11 cellular contexts compared by ENCODE assay signal in genomic region chr1:98086796-98087195, GRCh38.
DNase-seq lines count a peak whose midpoint lies in the region; ATAC-seq and TF ChIP-seq lines count a peak whose summit lies in the region.
"Had no signal": no experiment of that assay in that cellular context is flagged by ENCODE, and none has a peak within 500 bp of the region (broad histone marks: within the 10 kb centered on the region; RNA-seq: fewer than 3 reads in every experiment).

No MANE protein-coding gene starts in this region.

- H3K4me1 ChIP-seq in lung (ENCODE audit: control insufficient read depth in 2 of 2, insufficient read depth in 2 of 2, low read length in 2 of 2) = no peaks in the 10 kb centered on the region

- H3K27me3 ChIP-seq in lung (ENCODE audit: control insufficient read depth, insufficient read depth) = no peaks in the 10 kb centered on the region

- POLR2A ChIA-PET in naive thymus-derived CD8-positive, alpha-beta T cell (lab: Charles Lee) = no interaction called here

- H3K4me3 ChIP-seq in AG09309 (ENCODE audit: control insufficient read depth, low read depth, low read length) = no peak overlapping the region
- no peak overlapping the region for H3K4me3 ChIP-seq in lung

- H3K27me3 Mint-ChIP-seq in chondrocyte (ENCODE audit: low read depth) = no peaks in the 10 kb centered on the region
- peaks cover 0 to 14% (median 2%) of the 10 kb centered on the region in 5 donors for H3K27me3 Mint-ChIP-seq in naive thymus-derived CD8-positive, alpha-beta T cell

- H3K4me1 Mint-ChIP-seq in chondrocyte (ENCODE audit: low read depth) = peaks cover 42% of the 10 kb centered on the region
- no peaks in the 10 kb centered on the region for H3K4me1 Mint-ChIP-seq in naive thymus-derived CD8-positive, alpha-beta T cell

- peaks cover 2% of the 10 kb centered on the region for H3K36me3 Mint-ChIP-seq in chondrocyte (ENCODE audit: low read depth)
- no peaks in the 10 kb centered on the region for H3K36me3 Mint-ChIP-seq in naive thymus-derived CD8-positive, alpha-beta T cell

- peak; percentile 47 for ATAC-seq in lung (ENCODE audit: insufficient read depth, low FRiP score)
- no peak for ATAC-seq in naive thymus-derived CD8-positive, alpha-beta T cell
- no peak for ATAC-seq in stimulated activated naive CD8-positive, alpha-beta T cell treated with anti-CD3 and anti-CD28 coated beads, Interleukin-15, Interleukin-2, amounts not matched to agents 100 U/mL and 50 U/mL, for 24 hours
- ATAC-seq: activated T-cell treated with anti-CD3 and anti-CD28 coated beads, Interleukin-2, amount 50 U/mL, for 72 hours had no signal

- no peaks in the 10 kb centered on the region for H3K9me3 ChIP-seq in lung (ENCODE audit: control insufficient read depth in 2 of 2, insufficient read depth in 1 of 2, low read length in 1 of 2)

- no peak overlapping the region for H3K4me3 Mint-ChIP-seq in chondrocyte (ENCODE audit: unreplicated experiment)
- H3K4me3 Mint-ChIP-seq in naive thymus-derived CD8-positive, alpha-beta T cell = no peak overlapping the region
- H3K4me3 Mint-ChIP-seq: activated T-cell treated with anti-CD3 and anti-CD28 coated beads, Interleukin-2, amount 50 U/mL, for 72 hours had no signal

- TF ChIP-seq EP300 in Ishikawa (IDR thresholded peaks at IDR 0.05; ENCODE audit: borderline replicate concordance) = peak; percentile 90

- no peaks in the 10 kb centered on the region for H3K36me3 ChIP-seq in lung (ENCODE audit: control insufficient read depth in 2 of 2, insufficient read depth in 2 of 2, low read length in 2 of 2)

- TF ChIP-seq CTCF in AG09309 (IDR thresholded peaks at IDR 0.05; ENCODE audit: control insufficient read depth, insufficient read depth, low read depth, low read length, missing control alignments) = no peak
- TF ChIP-seq CTCF in chondrocyte (IDR thresholded peaks at IDR 0.05) = no peak
- TF ChIP-seq CTCF in lung (IDR thresholded peaks at IDR 0.05; ENCODE audit: control extremely low read depth, extremely low read depth) = no peak

- DNase-seq in AG09309 (ENCODE audit: low read depth) = peak; percentile 91
- DNase-seq in chondrocyte (ENCODE audit: low spot score) = no peak
- no peak for DNase-seq in lung (ENCODE audit: low spot score)
- DNase-seq in naive thymus-derived CD8-positive, alpha-beta T cell = no peak
- no peak for DNase-seq in activated CD4-positive, CD25-positive, alpha-beta regulatory T cell (lab: John Stamatoyannopoulos, UW)
- no peak for DNase-seq in stimulated activated naive CD8-positive, alpha-beta T cell treated with anti-CD3 and anti-CD28 coated beads, Interleukin-15, Interleukin-2, amounts not matched to agents 100 U/mL and 50 U/mL, for 24 hours
- no peak for DNase-seq in NCI-H2196 (lab: John Stamatoyannopoulos, UW; ENCODE audit: unreplicated experiment)
- DNase-seq: activated T-cell treated with anti-CD3 and anti-CD28 coated beads, Interleukin-2, amount 50 U/mL, for 72 hours; erythroblast; NCI-H187 treated with DMSO at 0.1 percent for 48 hours had no signal

- WGBS in lung, 2 donors = 67 to 83% methylated on average over 2 of the region's 2 CpGs

- no peak overlapping the region for H3K27ac ChIP-seq in lung (ENCODE audit: low read depth in 1 of 2, low read length in 1 of 2)

- peaks cover 22% of the 10 kb centered on the region for H3K9me3 Mint-ChIP-seq in chondrocyte (ENCODE audit: low read depth)
- H3K9me3 Mint-ChIP-seq in naive thymus-derived CD8-positive, alpha-beta T cell = no peaks in the 10 kb centered on the region
- H3K9me3 Mint-ChIP-seq: activated T-cell treated with anti-CD3 and anti-CD28 coated beads, Interleukin-2, amount 50 U/mL, for 72 hours had no signal

- H3K27ac Mint-ChIP-seq in chondrocyte (ENCODE audit: unreplicated experiment) = peak overlapping the region; percentile 86
- H3K27ac Mint-ChIP-seq in naive thymus-derived CD8-positive, alpha-beta T cell = no peak overlapping the region
- H3K27ac Mint-ChIP-seq: activated T-cell treated with anti-CD3 and anti-CD28 coated beads, Interleukin-2, amount 50 U/mL, for 72 hours had no signal

- TF ChIP-seq RAD21 in Ishikawa (IDR thresholded peaks at IDR 0.05; ENCODE audit: low read depth) = no peak

TF ChIP-seq in Ishikawa, 13 proteins besides CTCF, POLR2A, EP300 and RAD21:
- TF ChIP-seq MAX (IDR thresholded peaks at IDR 0.05) (peak; percentile 79), USF1 (IDR thresholded peaks at IDR 0.05) (no peak), TAF1 (IDR thresholded peaks at IDR 0.05; ENCODE audit: low read depth) (no peak), FOXM1 (IDR thresholded peaks at IDR 0.05; ENCODE audit: borderline replicate concordance, low read depth) (peak; percentile 71; the same call in 1 of the 2 replicates), ZBTB7A (IDR thresholded peaks at IDR 0.05; ENCODE audit: low read depth) (no peak), TEAD4 (IDR thresholded peaks at IDR 0.05) (peak; percentile 93), EGR1 (IDR thresholded peaks at IDR 0.05) (no peak), CREB1 (IDR thresholded peaks at IDR 0.05; ENCODE audit: low read depth) (no peak), YY1 (IDR thresholded peaks at IDR 0.05; ENCODE audit: low read depth) (no peak), TCF12 (IDR thresholded peaks at IDR 0.05; ENCODE audit: low read depth) (peak; percentile 75), CEBPB (IDR thresholded peaks at IDR 0.05) (no peak), NFIC (IDR thresholded peaks at IDR 0.05) (peak; percentile 44; the same call in 1 of the 2 replicates)
- TF ChIP-seq, protein P1, sequence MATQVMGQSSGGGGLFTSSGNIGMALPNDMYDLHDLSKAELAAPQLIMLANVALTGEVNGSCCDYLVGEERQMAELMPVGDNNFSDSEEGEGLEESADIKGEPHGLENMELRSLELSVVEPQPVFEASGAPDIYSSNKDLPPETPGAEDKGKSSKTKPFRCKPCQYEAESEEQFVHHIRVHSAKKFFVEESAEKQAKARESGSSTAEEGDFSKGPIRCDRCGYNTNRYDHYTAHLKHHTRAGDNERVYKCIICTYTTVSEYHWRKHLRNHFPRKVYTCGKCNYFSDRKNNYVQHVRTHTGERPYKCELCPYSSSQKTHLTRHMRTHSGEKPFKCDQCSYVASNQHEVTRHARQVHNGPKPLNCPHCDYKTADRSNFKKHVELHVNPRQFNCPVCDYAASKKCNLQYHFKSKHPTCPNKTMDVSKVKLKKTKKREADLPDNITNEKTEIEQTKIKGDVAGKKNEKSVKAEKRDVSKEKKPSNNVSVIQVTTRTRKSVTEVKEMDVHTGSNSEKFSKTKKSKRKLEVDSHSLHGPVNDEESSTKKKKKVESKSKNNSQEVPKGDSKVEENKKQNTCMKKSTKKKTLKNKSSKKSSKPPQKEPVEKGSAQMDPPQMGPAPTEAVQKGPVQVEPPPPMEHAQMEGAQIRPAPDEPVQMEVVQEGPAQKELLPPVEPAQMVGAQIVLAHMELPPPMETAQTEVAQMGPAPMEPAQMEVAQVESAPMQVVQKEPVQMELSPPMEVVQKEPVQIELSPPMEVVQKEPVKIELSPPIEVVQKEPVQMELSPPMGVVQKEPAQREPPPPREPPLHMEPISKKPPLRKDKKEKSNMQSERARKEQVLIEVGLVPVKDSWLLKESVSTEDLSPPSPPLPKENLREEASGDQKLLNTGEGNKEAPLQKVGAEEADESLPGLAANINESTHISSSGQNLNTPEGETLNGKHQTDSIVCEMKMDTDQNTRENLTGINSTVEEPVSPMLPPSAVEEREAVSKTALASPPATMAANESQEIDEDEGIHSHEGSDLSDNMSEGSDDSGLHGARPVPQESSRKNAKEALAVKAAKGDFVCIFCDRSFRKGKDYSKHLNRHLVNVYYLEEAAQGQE (IDR thresholded peaks at IDR 0.05; ENCODE audit: low read depth) = no peak
